In the genomic region with DNA sequence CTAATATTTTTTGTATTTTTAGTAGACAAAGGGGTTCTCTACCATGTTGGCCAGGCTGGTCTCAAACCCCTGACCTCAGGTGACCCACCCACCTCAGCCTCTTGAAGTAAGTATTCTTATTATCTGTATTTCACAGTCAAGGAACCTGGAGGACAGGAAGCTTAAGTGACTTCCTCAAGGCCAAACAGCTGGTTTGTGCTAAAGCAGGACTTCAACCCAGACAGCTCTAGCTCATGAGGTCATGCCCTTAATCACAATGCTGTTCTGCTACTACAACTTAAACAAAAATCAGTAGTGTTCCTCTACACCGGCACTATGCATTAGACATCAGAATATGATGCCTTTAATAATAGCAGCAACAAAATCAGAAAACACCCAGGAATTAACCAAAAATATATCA, we compare ENCODE assay signal across 12 cellular contexts.
"Had no signal": no experiment of that assay in that cellular context is flagged by ENCODE, and none has a peak within 500 bp of the region (broad histone marks: within the 10 kb centered on the region; RNA-seq: fewer than 3 reads in every experiment).

No MANE protein-coding gene starts in this region.

- H3K36me3 ChIP-seq: ascending aorta, left lung, right atrium auricular region, thyroid gland had no signal

- DNase-seq: activated CD4-positive, alpha-beta T cell treated with anti-CD3 and anti-CD28 coated beads, Interleukin-2, amount 50 U/mL, for 4 hours; activated gamma-delta T cell; left lung; mammary epithelial cell; nephron progenitor cell; stimulated activated CD4-positive, alpha-beta T cell treated with anti-CD3 and anti-CD28 coated beads, Interleukin-2, amount 100 ng/mL, for 24 hours; stimulated activated naive CD4-positive, alpha-beta T cell treated with Interleukin-2 at 50 U/mL for 16 hours; T-helper 9 cell; thyroid gland had no signal

- H3K27me3 ChIP-seq: ascending aorta, left lung, right atrium auricular region, thyroid gland had no signal

- H3K4me3 ChIP-seq: ascending aorta, coronary artery, left lung, right atrium auricular region, thyroid gland had no signal

- H3K4me1 ChIP-seq: ascending aorta, right atrium auricular region, thyroid gland had no signal

- ATAC-seq: left lung had no signal

- H3K9me3 ChIP-seq: ascending aorta, left lung, right atrium auricular region, thyroid gland had no signal
